In genomic region chr4:40301592-40301991, GRCh38 we compare ENCODE assay signal across 8 cellular contexts. TPM values are rescaled to one million over a fixed set of nuclear protein-coding genes. Genes with fewer than 3 reads are reported as not detected.
DNase-seq lines count a peak whose midpoint lies in the region; ATAC-seq and TF ChIP-seq lines count a peak whose summit lies in the region.

No MANE protein-coding gene starts in this region.

- no peaks in the 10 kb centered on the region for H3K27me3 ChIP-seq in right cardiac atrium (ENCODE audit: control insufficient read depth, insufficient read depth)

- H3K9me3 ChIP-seq in right cardiac atrium (ENCODE audit: control insufficient read depth, low read length): peaks cover 5% of the 10 kb centered on the region

- no peak for TF ChIP-seq CTCF in GM10266 (IDR thresholded peaks at IDR 0.05; ENCODE audit: control insufficient read depth, insufficient read depth, low read depth, missing control alignments)

- intact Hi-C loops in right cardiac atrium (cut with DNase I): loop anchor here in 2 of 4 donors (10.0 kb wide), 2 partner anchors 147 to 607 kb away; partner anchors contain the start of gene UBE2K (in 1 of the 2)

- ATAC-seq in GM18502 (IDR thresholded peaks at IDR 0.05; ENCODE audit: poor library complexity, unreplicated experiment) (peak; percentile 74), HG02588 (IDR thresholded peaks at IDR 0.05; ENCODE audit: unreplicated experiment) (peak; percentile 79), right cardiac atrium (no peak)

- H3K4me3 ChIP-seq in right cardiac atrium (ENCODE audit: low read length): no peak overlapping the region

- no peak overlapping the region for H3K27ac ChIP-seq in right cardiac atrium (ENCODE audit: low read length)

- WGBS in right cardiac atrium: 73% methylated on average over 7 of the region's 7 CpGs

- H3K4me1 ChIP-seq in right cardiac atrium (ENCODE audit: control insufficient read depth, insufficient read depth, low read length): no peaks in the 10 kb centered on the region

- DNase-seq in RPMI8226 (peak; percentile 90), germinal center (ENCODE audit: low spot score) (peak; percentile 71), HuH-7.5 (ENCODE audit: low spot score) (no peak), NCI-H2029 (lab: John Stamatoyannopoulos, UW) (no peak), right cardiac atrium (no peak), GM10266 (ENCODE audit: extremely low spot score) (no peak)

RNA-seq across cellular contexts. Expression of gene CHRNA9, which starts 33.5 kb away (rescaled TPM):
- total RNA-seq in right cardiac atrium: not detected
- polyA plus RNA-seq in right cardiac atrium: not detected

Comparison
In these comparisons a context has a peak if more than half of its experiments do, and no peak if none do; other contexts are left out.
1. ATAC-seq: peak in GM18502 (single experiment) and HG02588 (single experiment); none in right cardiac atrium (0 of 2).
2. DNase-seq: peak in RPMI8226 (single experiment) and germinal center (single experiment); none in HuH-7.5 (single experiment), NCI-H2029 (single experiment), right cardiac atrium (0 of 3) and GM10266 (single experiment).